In genomic region chr1:156805766-156806511, GRCh38 we compare ENCODE assay signal across 9 cellular contexts. TPM values are rescaled to one million over a fixed set of nuclear protein-coding genes. Genes with fewer than 3 reads are reported as not detected.
DNase-seq lines count a peak whose midpoint lies in the region; ATAC-seq and TF ChIP-seq lines count a peak whose summit lies in the region.
"Had no signal": no experiment of that assay in that cellular context is flagged by ENCODE, and none has a peak within 500 bp of the region (broad histone marks: within the 10 kb centered on the region; RNA-seq: fewer than 3 reads in every experiment).

No MANE protein-coding gene starts in this region.

- POLR2A ChIA-PET in activated CD4-positive, alpha-beta T cell treated with anti-CD3 and anti-CD28 coated beads, Interleukin-2, amount 10 ng/mL, durations not matched to agents 7 days and 5 days (lab: Charles Lee) = no interaction called here

- no peaks in the 10 kb centered on the region for H3K27me3 Mint-ChIP-seq in activated CD4-positive, alpha-beta T cell treated with anti-CD3 and anti-CD28 coated beads, Interleukin-2, amount 10 ng/mL, durations not matched to agents 24 days and 14 days
- no peaks in the 10 kb centered on the region for H3K27me3 Mint-ChIP-seq in activated CD4-positive, alpha-beta T cell treated with anti-CD3 and anti-CD28 coated beads, Interleukin-2, amount 10 ng/mL, durations not matched to agents 7 days and 5 days
- H3K27me3 Mint-ChIP-seq: B cell; stimulated activated memory B cell treated with anti-CD40 and anti-IgM and Interleukin-4, amounts not matched to agents 10 μg/mL and 1 μg/mL and 100 μg/mL, for 72 hours had no signal

- H3K9me3 Mint-ChIP-seq in activated CD4-positive, alpha-beta T cell treated with anti-CD3 and anti-CD28 coated beads, Interleukin-2, amount 10 ng/mL, durations not matched to agents 24 days and 14 days = no peaks in the 10 kb centered on the region
- no peaks in the 10 kb centered on the region for H3K9me3 Mint-ChIP-seq in activated CD4-positive, alpha-beta T cell treated with anti-CD3 and anti-CD28 coated beads, Interleukin-2, amount 10 ng/mL, durations not matched to agents 7 days and 5 days
- H3K9me3 Mint-ChIP-seq: stimulated activated memory B cell treated with anti-CD40 and anti-IgM and Interleukin-4, amounts not matched to agents 10 μg/mL and 1 μg/mL and 100 μg/mL, for 72 hours had no signal

- H3K4me3 Mint-ChIP-seq in activated CD4-positive, alpha-beta T cell treated with anti-CD3 and anti-CD28 coated beads, Interleukin-2, amount 10 ng/mL, durations not matched to agents 24 days and 14 days = no peak overlapping the region
- no peak overlapping the region for H3K4me3 Mint-ChIP-seq in activated CD4-positive, alpha-beta T cell treated with anti-CD3 and anti-CD28 coated beads, Interleukin-2, amount 10 ng/mL, durations not matched to agents 7 days and 5 days
- H3K4me3 Mint-ChIP-seq: B cell; stimulated activated memory B cell treated with anti-CD40 and anti-IgM and Interleukin-4, amounts not matched to agents 10 μg/mL and 1 μg/mL and 100 μg/mL, for 72 hours had no signal

- TF ChIP-seq POLR2A in erythroblast (IDR thresholded peaks at IDR 0.05; ENCODE audit: low read length) = peak; percentile 30

- intact Hi-C loops in activated CD4-positive, alpha-beta T cell treated with anti-CD3 and anti-CD28 coated beads, Interleukin-2, amount 10 ng/mL, durations not matched to agents 24 days and 14 days (cut with micrococcal nuclease) = no loop called here

- CTCF ChIA-PET in activated CD4-positive, alpha-beta T cell treated with anti-CD3 and anti-CD28 coated beads, Interleukin-2, amount 10 ng/mL, durations not matched to agents 7 days and 5 days (lab: Charles Lee) = interaction anchor here (0.9 to 21.9 kb wide), 4 partner anchors 10 to 77 kb away, joined by 3 to 247 read pairs (median 4); partner anchors contain the start of genes INSRR and NTRK1

- H3K36me3 Mint-ChIP-seq in activated CD4-positive, alpha-beta T cell treated with anti-CD3 and anti-CD28 coated beads, Interleukin-2, amount 10 ng/mL, durations not matched to agents 24 days and 14 days (ENCODE audit: low read depth) = peaks cover 67% of the 10 kb centered on the region
- peaks cover 27% of the 10 kb centered on the region for H3K36me3 Mint-ChIP-seq in activated CD4-positive, alpha-beta T cell treated with anti-CD3 and anti-CD28 coated beads, Interleukin-2, amount 10 ng/mL, durations not matched to agents 7 days and 5 days (ENCODE audit: low read depth)

- H3K4me1 Mint-ChIP-seq in activated CD4-positive, alpha-beta T cell treated with anti-CD3 and anti-CD28 coated beads, Interleukin-2, amount 10 ng/mL, durations not matched to agents 24 days and 14 days = peaks cover 58% of the 10 kb centered on the region
- peaks cover 51% of the 10 kb centered on the region for H3K4me1 Mint-ChIP-seq in activated CD4-positive, alpha-beta T cell treated with anti-CD3 and anti-CD28 coated beads, Interleukin-2, amount 10 ng/mL, durations not matched to agents 7 days and 5 days

- ATAC-seq in GM18868 (IDR thresholded peaks at IDR 0.05; ENCODE audit: unreplicated experiment) = no peak
- ATAC-seq: stimulated activated memory B cell treated with anti-CD40 and anti-IgM and Interleukin-4, amounts not matched to agents 10 μg/mL and 1 μg/mL and 100 μg/mL, for 72 hours had no signal

- peak overlapping the region; percentile 70 for H3K27ac Mint-ChIP-seq in activated CD4-positive, alpha-beta T cell treated with anti-CD3 and anti-CD28 coated beads, Interleukin-2, amount 10 ng/mL, durations not matched to agents 24 days and 14 days
- H3K27ac Mint-ChIP-seq in activated CD4-positive, alpha-beta T cell treated with anti-CD3 and anti-CD28 coated beads, Interleukin-2, amount 10 ng/mL, durations not matched to agents 7 days and 5 days = no peak overlapping the region
- H3K27ac Mint-ChIP-seq: B cell; stimulated activated memory B cell treated with anti-CD40 and anti-IgM and Interleukin-4, amounts not matched to agents 10 μg/mL and 1 μg/mL and 100 μg/mL, for 72 hours had no signal

- DNase-seq in activated CD4-positive, alpha-beta T cell treated with anti-CD3 and anti-CD28 coated beads, Interleukin-2, amount 10 ng/mL, durations not matched to agents 24 days and 14 days = no peak
- DNase-seq in activated CD4-positive, alpha-beta T cell treated with anti-CD3 and anti-CD28 coated beads, Interleukin-2, amount 10 ng/mL, durations not matched to agents 7 days and 5 days = no peak
- no peak for DNase-seq in erythroblast (lab: John Stamatoyannopoulos, UW)
- DNase-seq in stromal cell of bone marrow (ENCODE audit: low read depth) = peak; percentile 69
- DNase-seq in NCI-H1436 treated with DMSO at 0.1 percent for 48 hours (lab: John Stamatoyannopoulos, UW) = no peak

RNA-seq across cellular contexts. Expression of gene SH2D2A, which starts 10.7 kb away (rescaled TPM):
- total RNA-seq in activated CD4-positive, alpha-beta T cell treated with anti-CD3 and anti-CD28 coated beads, Interleukin-2, amount 10 ng/mL, durations not matched to agents 24 days and 14 days = 277 and 282 TPM in 2 replicates
- 10 to 100 TPM; 56.3 to 63.5 TPM for total RNA-seq in activated CD4-positive, alpha-beta T cell treated with anti-CD3 and anti-CD28 coated beads, Interleukin-2, amount 10 ng/mL, durations not matched to agents 7 days and 5 days

RNA-seq across cellular contexts. Expression of gene PRCC, which starts 38.6 kb away (rescaled TPM):
- total RNA-seq in activated CD4-positive, alpha-beta T cell treated with anti-CD3 and anti-CD28 coated beads, Interleukin-2, amount 10 ng/mL, durations not matched to agents 24 days and 14 days = 106 and 120 TPM in 2 replicates
- 10 to 100 TPM; 70.6 to 87.7 TPM for total RNA-seq in activated CD4-positive, alpha-beta T cell treated with anti-CD3 and anti-CD28 coated beads, Interleukin-2, amount 10 ng/mL, durations not matched to agents 7 days and 5 days

RNA-seq across cellular contexts. Expression of gene INSRR, which starts 53.0 kb away (rescaled TPM):
- total RNA-seq in activated CD4-positive, alpha-beta T cell treated with anti-CD3 and anti-CD28 coated beads, Interleukin-2, amount 10 ng/mL, durations not matched to agents 24 days and 14 days = 0.68 and 0.71 TPM in 2 replicates
- under 1 TPM in 1 of 2 experiments, not detected in 1; 0.05 TPM for total RNA-seq in activated CD4-positive, alpha-beta T cell treated with anti-CD3 and anti-CD28 coated beads, Interleukin-2, amount 10 ng/mL, durations not matched to agents 7 days and 5 days
- total RNA-seq: B cell, kidney epithelial cell had no signal

RNA-seq across cellular contexts. Expression of gene HDGF, which starts 54.5 kb away (rescaled TPM):
- total RNA-seq in activated CD4-positive, alpha-beta T cell treated with anti-CD3 and anti-CD28 coated beads, Interleukin-2, amount 10 ng/mL, durations not matched to agents 24 days and 14 days = 360 and 367 TPM in 2 replicates
- total RNA-seq in activated CD4-positive, alpha-beta T cell treated with anti-CD3 and anti-CD28 coated beads, Interleukin-2, amount 10 ng/mL, durations not matched to agents 7 days and 5 days = 100 to 1,000 TPM; 288 to 301 TPM

RNA-seq across cellular contexts. Expression of gene NTRK1, which starts 54.7 kb away (rescaled TPM):
- 54.3 and 61.2 TPM in 2 replicates for total RNA-seq in activated CD4-positive, alpha-beta T cell treated with anti-CD3 and anti-CD28 coated beads, Interleukin-2, amount 10 ng/mL, durations not matched to agents 24 days and 14 days
- total RNA-seq in activated CD4-positive, alpha-beta T cell treated with anti-CD3 and anti-CD28 coated beads, Interleukin-2, amount 10 ng/mL, durations not matched to agents 7 days and 5 days = 1 to 10 TPM; 1.9 to 2.0 TPM
- total RNA-seq: B cell, kidney epithelial cell had no signal
